ENCODE assay signal across 8 cellular contexts in the genomic region with DNA sequence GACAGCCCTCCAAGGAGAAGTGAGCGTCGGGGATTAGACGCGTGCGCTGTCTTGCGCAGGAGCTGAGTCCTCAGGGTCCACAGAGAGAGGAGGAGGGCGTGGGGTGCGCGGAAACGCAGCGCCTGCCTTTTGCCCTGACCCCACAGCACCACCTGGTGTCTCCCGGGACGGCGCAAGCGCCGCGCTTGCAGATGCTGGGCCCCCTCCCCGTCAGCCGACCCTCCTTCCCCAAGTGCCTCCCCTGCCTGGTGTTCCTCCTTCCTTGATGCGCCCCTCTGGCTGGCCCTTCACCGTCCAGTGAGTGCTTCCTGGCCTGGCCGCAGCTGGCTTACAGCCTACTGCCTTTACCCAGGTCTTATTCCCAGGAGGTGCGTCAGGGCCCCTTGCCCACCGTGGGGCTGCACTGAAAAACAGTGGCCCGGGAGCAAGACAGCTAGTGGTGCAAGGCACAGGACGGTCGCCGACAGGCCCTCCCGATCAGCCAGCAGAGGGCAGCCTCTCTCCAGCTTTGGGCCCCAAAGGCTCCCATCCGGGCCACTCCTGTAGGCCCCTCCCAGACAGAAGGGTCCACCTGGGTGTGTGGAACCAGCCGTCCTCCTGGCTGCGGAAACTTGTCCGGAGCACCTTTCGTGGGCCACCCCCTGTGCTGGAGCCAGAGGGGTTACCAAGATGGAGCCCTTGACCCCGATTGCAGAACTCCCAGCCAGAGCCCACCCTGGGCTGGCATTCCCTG. TPM values are rescaled to one million over a fixed set of nuclear protein-coding genes. Genes with fewer than 3 reads are reported as not detected.
A peak's percentile ranks its signal among the peaks of the same experiment; 100 is the strongest.
DNase-seq lines count a peak whose midpoint lies in the region; ATAC-seq and TF ChIP-seq lines count a peak whose summit lies in the region.

No MANE protein-coding gene starts in this region.

- ATAC-seq in HG02588 (IDR thresholded peaks at IDR 0.05; ENCODE audit: unreplicated experiment): peak; percentile 71
- peak; percentile 90 for ATAC-seq in activated naive CD8-positive, alpha-beta T cell treated with anti-CD3 and anti-CD28 coated beads, Interleukin-2, amount 50 U/mL, for 24 hours
- peak; percentile 85 to 87 for ATAC-seq in left cardiac atrium
- ATAC-seq in upper lobe of right lung: peak; percentile 87

- H3K36me3 Mint-ChIP-seq in activated naive CD8-positive, alpha-beta T cell treated with anti-CD3 and anti-CD28 coated beads, Interleukin-2, amount 50 U/mL, for 24 hours (ENCODE audit: low read depth): no peaks in the 10 kb centered on the region

- no peaks in the 10 kb centered on the region for H3K9me3 Mint-ChIP-seq in activated naive CD8-positive, alpha-beta T cell treated with anti-CD3 and anti-CD28 coated beads, Interleukin-2, amount 50 U/mL, for 24 hours

- H3K27me3 Mint-ChIP-seq in activated naive CD8-positive, alpha-beta T cell treated with anti-CD3 and anti-CD28 coated beads, Interleukin-2, amount 50 U/mL, for 24 hours: peaks cover 26% of the 10 kb centered on the region

- intact Hi-C loops in left cardiac atrium (cut with DNase I): loop anchor here (1.0 to 2.0 kb wide), 3 partner anchors 31 to 33 kb away; no protein-coding TSS in a partner anchor
- intact Hi-C loops in prostate gland (cut with DNase I): loop anchor here (1.0 to 2.0 kb wide), 2 partner anchors 30 to 33 kb away; no protein-coding TSS in a partner anchor
- intact Hi-C loops in upper lobe of right lung (cut with DNase I): no loop called here

- H3K27ac ChIP-seq in prostate gland (peak overlapping the region; percentile 70 to 75), upper lobe of right lung (no peak overlapping the region)

- no peaks in the 10 kb centered on the region for H3K4me1 ChIP-seq in prostate gland (replicated peaks)
- H3K4me1 ChIP-seq in upper lobe of right lung: peaks cover 34% of the 10 kb centered on the region

- H3K9me3 ChIP-seq in prostate gland: no peaks in the 10 kb centered on the region
- no peaks in the 10 kb centered on the region for H3K9me3 ChIP-seq in upper lobe of right lung

- peak overlapping the region; percentile 68 for H3K4me3 Mint-ChIP-seq in activated naive CD8-positive, alpha-beta T cell treated with anti-CD3 and anti-CD28 coated beads, Interleukin-2, amount 50 U/mL, for 24 hours

- H3K27me3 ChIP-seq in prostate gland (replicated peaks; ENCODE audit: insufficient read depth): no peaks in the 10 kb centered on the region
- H3K27me3 ChIP-seq in upper lobe of right lung: no peaks in the 10 kb centered on the region

- DNase-seq in GM12865 (ENCODE audit: low read depth) (peak; percentile 90), NB4 (ENCODE audit: low read depth) (peak; percentile 75), T follicular helper cell (ENCODE audit: low read depth) (peak; percentile 68), left cardiac atrium (peak; percentile 90), prostate gland (ENCODE audit: low spot score) (peak; percentile 84), upper lobe of right lung (peak; percentile 93)
- DNase-seq in activated naive CD8-positive, alpha-beta T cell treated with anti-CD3 and anti-CD28 coated beads, Interleukin-2, amount 50 U/mL, for 24 hours: peak; percentile 84

- peaks cover under 1 to 18% of the 10 kb centered on the region in 2 donors for H3K36me3 ChIP-seq in prostate gland
- peaks cover 35% of the 10 kb centered on the region for H3K36me3 ChIP-seq in upper lobe of right lung

- TF ChIP-seq CTCF in GM12865 (IDR thresholded peaks at IDR 0.05; ENCODE audit: insufficient read depth, low read depth, low read length, missing control alignments) (peak; percentile 97), NB4 (IDR thresholded peaks at IDR 0.05; ENCODE audit: low read depth, low read length) (peak; percentile 62), prostate gland (IDR thresholded peaks at IDR 0.05) (peak; percentile 90 to 99 (median 98)), upper lobe of right lung (IDR thresholded peaks at IDR 0.05) (peak; percentile 94)

- H3K27ac Mint-ChIP-seq in activated naive CD8-positive, alpha-beta T cell treated with anti-CD3 and anti-CD28 coated beads, Interleukin-2, amount 50 U/mL, for 24 hours: no peak overlapping the region

- 11% methylated on average over 35 of the region's 35 CpGs for WGBS in prostate gland

- H3K4me3 ChIP-seq in GM12865 (ENCODE audit: low read depth, low read length) (no peak overlapping the region), NB4 (ENCODE audit: low read depth, low read length) (no peak overlapping the region), prostate gland (peak overlapping the region in 1 of 2 donors; percentile 4), upper lobe of right lung (peak overlapping the region; percentile 48)

- H3K4me1 Mint-ChIP-seq in activated naive CD8-positive, alpha-beta T cell treated with anti-CD3 and anti-CD28 coated beads, Interleukin-2, amount 50 U/mL, for 24 hours: peaks cover 15% of the 10 kb centered on the region

- TF ChIP-seq POLR2A in NB4 (IDR thresholded peaks at IDR 0.05; ENCODE audit: extremely low read depth, insufficient read length) (no peak), prostate gland (IDR thresholded peaks at IDR 0.05) (no peak)

RNA-seq across cellular contexts. Expression of gene PHLDA3, which starts 12.9 kb away (rescaled TPM):
- total RNA-seq in left cardiac atrium (10 to 100 TPM; 39.9 to 48.5 TPM), prostate gland (10 to 100 TPM; 49.7 to 73.9 TPM), upper lobe of right lung (90.0 TPM)

RNA-seq across cellular contexts. Expression of gene CSRP1, which starts 25.0 kb away (rescaled TPM):
- total RNA-seq in left cardiac atrium (100 to 1,000 TPM in 1 of 2 donors, 10 to 100 TPM in 1; 95.1 to 154 TPM), prostate gland (1,000 to 10,000 TPM; 1,117 to 1,634 TPM), upper lobe of right lung (280 TPM)

RNA-seq across cellular contexts. Expression of gene NAV1, which starts 57.0 kb away (rescaled TPM):
- 10 to 100 TPM; 20.7 to 34.8 TPM for total RNA-seq in left cardiac atrium
- 10 to 100 TPM; 13.1 to 29.1 TPM for total RNA-seq in prostate gland
- 34.1 TPM for total RNA-seq in upper lobe of right lung
